8 cellular contexts compared by ENCODE assay signal in the genomic region with DNA sequence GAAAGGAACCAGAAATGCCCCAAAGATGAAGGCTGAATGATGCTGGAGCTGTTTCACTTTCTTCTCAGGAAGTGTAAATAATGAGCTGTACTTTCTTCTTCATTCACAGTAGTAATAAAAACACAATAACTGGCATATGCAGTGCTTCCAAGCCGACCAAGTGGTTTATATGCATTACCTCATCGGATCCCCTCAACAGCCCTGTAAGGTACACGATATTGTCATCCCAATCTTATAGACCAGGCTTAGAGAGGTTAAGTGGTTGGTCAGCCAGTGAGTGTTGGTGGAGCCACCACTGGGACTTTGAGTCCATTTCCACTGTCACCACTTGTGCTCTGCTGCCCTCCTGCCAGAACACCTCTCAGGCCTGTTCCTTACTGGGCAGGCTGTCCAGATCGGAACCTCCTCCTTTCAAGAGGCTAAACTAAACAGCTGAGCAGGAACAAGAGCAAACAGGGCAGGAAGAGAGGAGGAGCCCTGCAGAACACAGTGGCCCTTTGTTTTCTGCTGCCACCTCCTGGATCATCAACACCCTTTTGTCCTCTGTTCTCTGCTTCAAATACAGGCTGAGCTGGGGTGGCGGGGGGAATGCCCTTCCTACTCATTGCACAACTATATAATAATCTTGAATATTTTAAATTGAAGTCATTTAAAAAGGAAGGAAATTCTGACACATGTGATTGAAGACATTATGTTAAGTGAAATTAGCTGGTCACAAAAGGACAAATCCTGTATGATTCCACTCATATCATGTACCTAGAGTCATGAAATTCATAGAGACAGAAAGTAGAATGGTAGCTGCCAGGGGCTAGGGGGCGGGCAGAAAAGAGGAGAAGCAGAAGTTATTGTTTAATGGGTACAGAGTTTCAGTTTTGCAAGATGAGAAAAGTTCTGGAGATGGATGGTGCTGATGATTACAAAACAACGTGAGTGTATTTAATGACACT.
DNase-seq lines count a peak whose midpoint lies in the region; ATAC-seq and FAIRE-seq lines count a peak whose summit lies in the region.

No MANE protein-coding gene starts in this region.

- peaks cover 32% of the 10 kb centered on the region for H3K4me1 Mint-ChIP-seq in activated T-helper 2 cell treated with anti-CD3 and anti-CD28 coated beads, Interferon-gamma antibody, Interleukin-2, Interleukin-4, amounts not matched to agents 10 μg/mL and 5 μg/mL and 100 μg/mL, durations not matched to agents 14 hours and 24 hours and 36 hours (ENCODE audit: low read depth)

- FAIRE-seq in frontal cortex (lab: Jason Lieb, UNC) = peak; percentile 72

- intact Hi-C loops in activated T-helper 2 cell treated with anti-CD3 and anti-CD28 coated beads, Interferon-gamma antibody, Interleukin-2, Interleukin-4, amounts not matched to agents 10 μg/mL and 5 μg/mL and 100 μg/mL, durations not matched to agents 14 hours and 24 hours and 36 hours (cut with micrococcal nuclease) = loop anchor here (1.0 to 10.0 kb wide), 3 partner anchors 51 to 294 kb away; no protein-coding TSS in a partner anchor

- H3K4me3 Mint-ChIP-seq in activated T-helper 2 cell treated with anti-CD3 and anti-CD28 coated beads, Interferon-gamma antibody, Interleukin-2, Interleukin-4, amounts not matched to agents 10 μg/mL and 5 μg/mL and 100 μg/mL, durations not matched to agents 14 hours and 24 hours and 36 hours (ENCODE audit: low read depth) = peak overlapping the region; percentile 30

- H3K27me3 Mint-ChIP-seq in activated T-helper 2 cell treated with anti-CD3 and anti-CD28 coated beads, Interferon-gamma antibody, Interleukin-2, Interleukin-4, amounts not matched to agents 10 μg/mL and 5 μg/mL and 100 μg/mL, durations not matched to agents 14 hours and 24 hours and 36 hours (ENCODE audit: low read depth) = peaks cover 13% of the 10 kb centered on the region

- no peaks in the 10 kb centered on the region for H3K36me3 Mint-ChIP-seq in activated T-helper 2 cell treated with anti-CD3 and anti-CD28 coated beads, Interferon-gamma antibody, Interleukin-2, Interleukin-4, amounts not matched to agents 10 μg/mL and 5 μg/mL and 100 μg/mL, durations not matched to agents 14 hours and 24 hours and 36 hours (ENCODE audit: low read depth)

- H3K27ac Mint-ChIP-seq in activated T-helper 2 cell treated with anti-CD3 and anti-CD28 coated beads, Interferon-gamma antibody, Interleukin-2, Interleukin-4, amounts not matched to agents 10 μg/mL and 5 μg/mL and 100 μg/mL, durations not matched to agents 14 hours and 24 hours and 36 hours = peak overlapping the region; percentile 38

- H3K9me3 Mint-ChIP-seq in activated T-helper 2 cell treated with anti-CD3 and anti-CD28 coated beads, Interferon-gamma antibody, Interleukin-2, Interleukin-4, amounts not matched to agents 10 μg/mL and 5 μg/mL and 100 μg/mL, durations not matched to agents 14 hours and 24 hours and 36 hours = no peaks in the 10 kb centered on the region

- ATAC-seq in GM18498 (IDR thresholded peaks at IDR 0.05; ENCODE audit: unreplicated experiment) = peak; percentile 54
- peak; percentile 57 for ATAC-seq in HG03378 (IDR thresholded peaks at IDR 0.05; ENCODE audit: unreplicated experiment)

- DNase-seq in AML-193 (lab: John Stamatoyannopoulos, UW) = peak; percentile 21 to 36
- peak; percentile 80 for DNase-seq in NCI-H82 (lab: John Stamatoyannopoulos, UW)
- DNase-seq in activated T-helper 2 cell treated with anti-CD3 and anti-CD28 coated beads, Interferon-gamma antibody, Interleukin-2, Interleukin-4, amounts not matched to agents 10 μg/mL and 5 μg/mL and 100 μg/mL, durations not matched to agents 14 hours and 24 hours and 36 hours (ENCODE audit: low spot score) = no peak
- peak; percentile 35 to 58 for DNase-seq in frontal cortex (ENCODE audit: low spot score in 2 of 2)
- peak; percentile 93 for DNase-seq in pons (ENCODE audit: low spot score)
- DNase-seq in OCI-M2 (lab: John Stamatoyannopoulos, UW; ENCODE audit: unreplicated experiment) = no peak

Comparison
In these comparisons a context has a peak if more than half of its experiments do, and no peak if none do; other contexts are left out.
1. DNase-seq: peak in AML-193 (2 of 2), NCI-H82 (single experiment), frontal cortex (2 of 2) and pons (single experiment); none in activated T-helper 2 cell treated with anti-CD3 and anti-CD28 coated beads, Interferon-gamma antibody, Interleukin-2, Interleukin-4, amounts not matched to agents 10 μg/mL and 5 μg/mL and 100 μg/mL, durations not matched to agents 14 hours and 24 hours and 36 hours (single experiment) and OCI-M2 (single experiment).